9 cellular contexts compared by ENCODE assay signal in genomic region chr9:112921549-112921948, GRCh38. TPM values are rescaled to one million over a fixed set of nuclear protein-coding genes. Genes with fewer than 3 reads are reported as not detected.
DNase-seq lines count a peak whose midpoint lies in the region; ATAC-seq, FAIRE-seq and TF ChIP-seq lines count a peak whose summit lies in the region.
"Had no signal": no experiment of that assay in that cellular context is flagged by ENCODE, and none has a peak within 500 bp of the region (broad histone marks: within the 10 kb centered on the region; RNA-seq: fewer than 3 reads in every experiment).

No MANE protein-coding gene starts in this region.

- no peak overlapping the region for H3K27ac Mint-ChIP-seq in effector memory CD8-positive, alpha-beta T cell

- H3K4me1 ChIP-seq in testis = no peaks in the 10 kb centered on the region

- no peaks in the 10 kb centered on the region for H3K9me3 Mint-ChIP-seq in effector memory CD8-positive, alpha-beta T cell

- TF ChIP-seq POLR2A in testis (IDR thresholded peaks at IDR 0.05) = no peak

- DNase-seq in EH (ENCODE audit: low read depth) (peak; percentile 52), HCEC 1CT (peak; percentile 39), RCC 7860 (ENCODE audit: low spot score) (peak; percentile 37), fibroblast of the conjunctiva (ENCODE audit: low read depth) (peak; percentile 33), testis (peak; percentile 40), NCI-H128 (lab: John Stamatoyannopoulos, UW; ENCODE audit: unreplicated experiment) (no peak)
- no peak for DNase-seq in effector memory CD8-positive, alpha-beta T cell

- intact Hi-C loops in testis (cut with DNase I; ENCODE audit: low total_unique reads) = no loop called here

- no peak overlapping the region for H3K27ac ChIP-seq in testis

- H3K36me3 Mint-ChIP-seq in effector memory CD8-positive, alpha-beta T cell (ENCODE audit: insufficient read depth) = no peaks in the 10 kb centered on the region

- ATAC-seq in HG02588 (IDR thresholded peaks at IDR 0.05; ENCODE audit: unreplicated experiment) = no peak
- ATAC-seq in effector memory CD8-positive, alpha-beta T cell (replicated peaks) = no peak

- H3K4me1 Mint-ChIP-seq in effector memory CD8-positive, alpha-beta T cell (ENCODE audit: low read depth in 2 of 2) = peaks cover 0 to 2% of the 10 kb centered on the region in 2 donors

- no peaks in the 10 kb centered on the region for H3K9me3 ChIP-seq in testis

- TF ChIP-seq CTCF in testis (IDR thresholded peaks at IDR 0.05) = peak; percentile 20 to 33 (median 24)

- H3K4me3 Mint-ChIP-seq in effector memory CD8-positive, alpha-beta T cell = no peak overlapping the region

- WGBS in testis, 2 donors = 27 to 32% methylated on average over 3 of the region's 3 CpGs

- no peaks in the 10 kb centered on the region for H3K36me3 ChIP-seq in testis (ENCODE audit: low read depth, missing control alignments)

- H3K27me3 Mint-ChIP-seq in effector memory CD8-positive, alpha-beta T cell = peaks cover 29 to 58% of the 10 kb centered on the region in 2 donors

- FAIRE-seq in RCC 7860 (lab: Jason Lieb, UNC) = no peak

- no peaks in the 10 kb centered on the region for H3K27me3 ChIP-seq in testis

- H3K4me3 ChIP-seq in testis = no peak overlapping the region

RNA-seq across cellular contexts. Expression of gene SLC46A2, which starts 30.9 kb away (rescaled TPM):
- total RNA-seq in testis = 1 to 10 TPM; 1.4 to 2.4 TPM
- 1.9 TPM for polyA plus RNA-seq in testis (ENCODE audit: insufficient read depth, low read depth, low replicate concordance)
- total RNA-seq: pulmonary artery endothelial cell had no signal

Comparison
In these comparisons a context has a peak if more than half of its experiments do, and no peak if none do; other contexts are left out.
1. DNase-seq: peak in EH (single experiment), HCEC 1CT (single experiment), RCC 7860 (single experiment), fibroblast of the conjunctiva (single experiment) and testis (single experiment); none in NCI-H128 (single experiment) and effector memory CD8-positive, alpha-beta T cell (0 of 3).